8 cellular contexts compared by ENCODE assay signal in the genomic region with DNA sequence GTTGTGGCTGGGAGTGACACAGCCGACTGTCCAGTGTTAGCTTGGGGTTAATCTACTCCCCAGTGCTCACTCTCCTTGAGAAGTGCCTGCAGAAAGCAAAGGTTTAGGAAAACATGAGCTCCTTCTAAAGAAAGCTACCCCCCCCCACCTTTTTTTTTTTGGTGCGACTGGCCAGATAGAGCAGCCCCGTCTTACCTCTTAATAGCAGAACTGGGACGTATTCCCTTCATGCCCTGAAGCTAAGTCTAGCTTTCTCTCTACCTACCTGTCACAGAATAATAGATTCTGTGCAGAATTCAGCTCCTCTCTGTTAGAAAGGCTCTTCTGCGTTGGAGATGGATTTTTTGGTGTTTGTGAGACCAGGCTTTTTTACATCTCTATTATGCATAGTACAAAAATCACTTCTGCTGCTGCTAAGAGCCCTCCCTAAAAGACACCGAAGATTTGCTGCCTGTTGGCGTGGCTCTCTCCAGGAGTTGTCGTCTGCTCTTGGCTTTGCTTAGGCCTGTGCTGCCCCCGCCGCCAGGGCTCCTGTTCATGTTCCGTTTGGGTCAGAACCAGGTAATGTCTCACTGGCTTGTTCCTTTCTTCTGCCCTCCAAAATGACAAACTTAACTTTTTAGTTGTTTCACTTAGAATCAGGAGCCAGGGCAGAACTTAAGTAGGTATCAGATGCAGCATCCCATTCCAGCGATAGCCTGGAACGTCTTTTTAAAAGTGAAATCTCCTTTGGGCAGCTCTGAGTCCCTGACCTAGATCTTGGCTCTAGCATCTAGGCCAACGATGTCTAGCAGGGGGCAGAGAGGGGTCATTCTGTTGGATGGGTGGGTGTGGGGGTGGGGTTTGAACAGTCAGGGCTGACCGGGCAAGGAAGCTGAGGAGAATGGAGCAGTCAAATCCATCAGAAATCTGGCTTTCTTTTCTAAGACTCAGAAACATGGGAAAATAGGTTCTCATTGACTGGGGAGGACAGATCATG. TPM values are rescaled to one million over a fixed set of nuclear protein-coding genes. Genes with fewer than 3 reads are reported as not detected.
A peak's percentile ranks its signal among the peaks of the same experiment; 100 is the strongest.
DNase-seq lines count a peak whose midpoint lies in the region; ATAC-seq, FAIRE-seq and TF ChIP-seq lines count a peak whose summit lies in the region.

No MANE protein-coding gene starts in this region.

- H3K36me3 ChIP-seq in K562 (ENCODE audit: control insufficient read depth, insufficient read depth, low read length): no peaks in the 10 kb centered on the region
- H3K36me3 ChIP-seq in left lung: no peaks in the 10 kb centered on the region

- no peak for FAIRE-seq in K562 (lab: Jason Lieb, UNC)

- peak overlapping the region; percentile 91 for H3K27ac Mint-ChIP-seq in type B pancreatic cell

- peak overlapping the region; percentile 77 for H3K4me3 Mint-ChIP-seq in activated T-cell treated with anti-CD3 and anti-CD28 coated beads, Interleukin-2, amount 50 U/mL, for 4 hours
- H3K4me3 Mint-ChIP-seq in type B pancreatic cell: peak overlapping the region; percentile 93

- H3K36me3 Mint-ChIP-seq in activated T-cell treated with anti-CD3 and anti-CD28 coated beads, Interleukin-2, amount 50 U/mL, for 4 hours (ENCODE audit: insufficient read depth): no peaks in the 10 kb centered on the region
- H3K36me3 Mint-ChIP-seq in type B pancreatic cell: no peaks in the 10 kb centered on the region

- 20% methylated on average over 15 of the region's 15 CpGs for WGBS in K562 (ENCODE audit: insufficient coverage, low coverage, missing lambda C conversion rate)

- no TSS peak for BruUV-seq in K562 (replicated peaks; lab: Mats Ljungman, UMichigan)

- no peak for TF ChIP-seq EP300 in K562 (IDR thresholded peaks at IDR 0.05; ENCODE audit: low read length)

- H3K9me3 ChIP-seq in K562 (replicated peaks; ENCODE audit: control insufficient read depth, insufficient read depth, low read depth, low read length): no peaks in the 10 kb centered on the region
- H3K9me3 ChIP-seq in left lung: no peaks in the 10 kb centered on the region

- no peak overlapping the region for H3K4me2 ChIP-seq in K562 (ENCODE audit: insufficient read depth, low read length)

- H3K27me3 ChIP-seq in K562 (ENCODE audit: control insufficient read depth in 2 of 2, insufficient read depth in 2 of 2, low read length in 2 of 2): peaks cover 18 to 48% of the 10 kb centered on the region in 2 experiments; a peak in 4 of 5 replicates
- H3K27me3 ChIP-seq in left lung: peaks cover 0 to 14% of the 10 kb centered on the region in 2 donors

- H3K9me1 ChIP-seq in K562 (ENCODE audit: control insufficient read depth, insufficient read depth, low read length): no peaks in the 10 kb centered on the region

- TF ChIP-seq POLR2A in K562 (conservative IDR thresholded peaks at IDR 0.05): no peak

- peaks cover 18% of the 10 kb centered on the region for H3K4me1 Mint-ChIP-seq in activated T-cell treated with anti-CD3 and anti-CD28 coated beads, Interleukin-2, amount 50 U/mL, for 4 hours (ENCODE audit: low read depth)
- peaks cover 57% of the 10 kb centered on the region for H3K4me1 Mint-ChIP-seq in type B pancreatic cell (ENCODE audit: unreplicated experiment)

- no peaks in the 10 kb centered on the region for H3K9me3 Mint-ChIP-seq in activated T-cell treated with anti-CD3 and anti-CD28 coated beads, Interleukin-2, amount 50 U/mL, for 4 hours
- H3K9me3 Mint-ChIP-seq in type B pancreatic cell: no peaks in the 10 kb centered on the region

- DNase-seq in activated T-cell treated with anti-CD3 and anti-CD28 coated beads, Interleukin-2, amount 50 U/mL, for 4 hours: no peak
- no peak for DNase-seq in activated T-cell treated with anti-CD3 and anti-CD28 coated beads, Interleukin-2, amount 50 U/mL, for 1 hour
- DNase-seq in K562 (ENCODE audit: extremely low read depth in 1 of 4, low spot score in 3 of 4) (no peak), left lung (no peak), type B pancreatic cell (ENCODE audit: extremely low spot score, unreplicated experiment) (no peak), hippocampal formation (lab: John Stamatoyannopoulos, UW) (no peak), NCI-H748 (lab: John Stamatoyannopoulos, UW; ENCODE audit: unreplicated experiment) (no peak), activated gamma-delta T cell (lab: John Stamatoyannopoulos, UW) (no peak)

- intact Hi-C loops in K562 (cut with micrococcal nuclease): no loop called here
- intact Hi-C loops in left lung (cut with DNase I): loop anchor here in 1 of 2 donors (10.0 kb wide), 1 partner anchor 119 kb away; no protein-coding TSS in a partner anchor

- POLR2A ChIA-PET in K562 (lab: Yijun Ruan, JAX): interaction anchor here (0.6 kb wide), 1 partner anchor 142 kb away, joined by 4 read pairs; no protein-coding TSS in a partner anchor

- no peak overlapping the region for H2AFZ ChIP-seq in K562 (ENCODE audit: low read depth, low read length)

- no peaks in the 10 kb centered on the region for H3K79me2 ChIP-seq in K562 (ENCODE audit: control insufficient read depth, insufficient read depth, low read length)

- H3K4me1 ChIP-seq in K562 (replicated peaks in 1 of 2; ENCODE audit: control insufficient read depth in 2 of 2, insufficient read depth in 2 of 2, low read length in 2 of 2): peaks cover 0 to 27% of the 10 kb centered on the region in 2 experiments; a peak in 2 of 5 replicates
- H3K4me1 ChIP-seq in left lung: peaks cover 24 to 53% of the 10 kb centered on the region in 2 donors

- no peak overlapping the region for H3K9ac ChIP-seq in K562 (ENCODE audit: insufficient read depth in 1 of 2, low read depth in 2 of 2, low read length in 2 of 2)

- CTCF ChIA-PET in K562 (lab: Yijun Ruan, JAX; ENCODE audit: low intra/inter-chr PET ratio): no interaction called here

- TF ChIP-seq RAD21 in K562 (CRISPR knock-in tag; conservative IDR thresholded peaks at IDR 0.05 in 1 of 2, IDR thresholded peaks at IDR 0.05 in 1 of 2): no peak

- H4K20me1 ChIP-seq in K562 (replicated peaks; ENCODE audit: control insufficient read depth, insufficient read depth, low read length): peaks cover 4% of the 10 kb centered on the region

- TF ChIP-seq CTCF in K562 (IDR thresholded peaks at IDR 0.05 in 2 of 3, conservative IDR thresholded peaks at IDR 0.05 in 1 of 3; ENCODE audit: insufficient read depth in 2 of 3, low read depth in 1 of 3, low read length in 3 of 3): no peak
- TF ChIP-seq CTCF in left lung (IDR thresholded peaks at IDR 0.05): no peak
- TF ChIP-seq CTCF in type B pancreatic cell (conservative IDR thresholded peaks at IDR 0.05): no peak

- H3K4me3 ChIP-seq in K562 (no peak overlapping the region), left lung (peak overlapping the region; percentile 87 to 88)

- H3K27me3 Mint-ChIP-seq in activated T-cell treated with anti-CD3 and anti-CD28 coated beads, Interleukin-2, amount 50 U/mL, for 4 hours (ENCODE audit: low read depth): peaks cover 48% of the 10 kb centered on the region
- H3K27me3 Mint-ChIP-seq in type B pancreatic cell: peaks cover 5% of the 10 kb centered on the region

- no peak for ATAC-seq in activated T-cell treated with anti-CD3 and anti-CD28 coated beads, Interleukin-2, amount 50 U/mL, for 4 hours
- ATAC-seq in K562 (no peak), left lung (peak; percentile 59)

- in situ Hi-C loops in K562 (cut with MboI): no loop called here

- H3K27ac ChIP-seq in K562 (ENCODE audit: extremely low read depth, low read depth, low read length): no peak overlapping the region
- H3K27ac ChIP-seq in left lung: peak overlapping the region; percentile 86 to 93

TF ChIP-seq in K562, 482 proteins besides CTCF, POLR2A, EP300 and RAD21:
- TF ChIP-seq, protein P1, sequence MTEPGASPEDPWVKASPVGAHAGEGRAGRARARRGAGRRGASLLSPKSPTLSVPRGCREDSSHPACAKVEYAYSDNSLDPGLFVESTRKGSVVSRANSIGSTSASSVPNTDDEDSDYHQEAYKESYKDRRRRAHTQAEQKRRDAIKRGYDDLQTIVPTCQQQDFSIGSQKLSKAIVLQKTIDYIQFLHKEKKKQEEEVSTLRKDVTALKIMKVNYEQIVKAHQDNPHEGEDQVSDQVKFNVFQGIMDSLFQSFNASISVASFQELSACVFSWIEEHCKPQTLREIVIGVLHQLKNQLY (CRISPR knock-in tag; conservative IDR thresholded peaks at IDR 0.05): no peak
- TF ChIP-seq, protein P2, sequence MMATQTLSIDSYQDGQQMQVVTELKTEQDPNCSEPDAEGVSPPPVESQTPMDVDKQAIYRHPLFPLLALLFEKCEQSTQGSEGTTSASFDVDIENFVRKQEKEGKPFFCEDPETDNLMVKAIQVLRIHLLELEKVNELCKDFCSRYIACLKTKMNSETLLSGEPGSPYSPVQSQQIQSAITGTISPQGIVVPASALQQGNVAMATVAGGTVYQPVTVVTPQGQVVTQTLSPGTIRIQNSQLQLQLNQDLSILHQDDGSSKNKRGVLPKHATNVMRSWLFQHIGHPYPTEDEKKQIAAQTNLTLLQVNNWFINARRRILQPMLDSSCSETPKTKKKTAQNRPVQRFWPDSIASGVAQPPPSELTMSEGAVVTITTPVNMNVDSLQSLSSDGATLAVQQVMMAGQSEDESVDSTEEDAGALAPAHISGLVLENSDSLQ (IDR thresholded peaks at IDR 0.05): peak; percentile 85
- TF ChIP-seq KHSRP (IDR thresholded peaks at IDR 0.05): no peak
- TF ChIP-seq NFYB (IDR thresholded peaks at IDR 0.05; ENCODE audit: extremely low read depth, insufficient read length): peak; percentile 17

RNA-seq across cellular contexts. Expression of a gene that starts 2.5 kb away (rescaled TPM):
- 1 to 10 TPM; 4.6 to 6.6 (median 5.7) TPM for total RNA-seq in activated T-cell treated with anti-CD3 and anti-CD28 coated beads, Interleukin-2, amount 50 U/mL, for 4 hours
- total RNA-seq in K562 (2011; cell fraction: chromatin; rRNA removed; ENCODE audit: low replicate concordance): 28.4 and 32.2 TPM in 2 replicates
- total RNA-seq in K562 (2011; cell fraction: nucleolus; rRNA removed): 12.4 and 14.2 TPM in 2 replicates
- 18.8 and 24.4 TPM in 2 replicates for total RNA-seq in K562 (2011; cell fraction: nucleoplasm; rRNA removed)
- total RNA-seq in K562 (2014; rRNA removed) (1.4 and 3.8 TPM in 2 replicates), K562 (2014; rRNA removed; fragmentation: Illumina TruSeq; extraction: Trizol) (1.6 TPM in 2 replicates), K562 (2015; rRNA removed; fragmentation: Illumina TruSeq; extraction: Trizol) (1.1 and 1.4 TPM in 2 replicates), K562 (2021) (3.4 and 5.0 TPM in 2 replicates), left lung (100 to 1,000 TPM; 122 to 151 TPM), type B pancreatic cell (ENCODE audit: low replicate concordance) (61.9 and 145 TPM in 2 replicates)
- polyA plus RNA-seq in K562 (2011; rRNA removed) (0.91 and 2.6 TPM in 2 replicates), K562 (2014; fragmentation: Illumina TruSeq; extraction: Trizol) (0.76 and 1.2 TPM in 2 replicates), K562 (2014; fragmentation: Nextera tagmentation; extraction: Ambion mirVana) (under 1 TPM; 0.24 to 0.75 TPM), K562 (2014; rRNA removed) (1.00 and 1.1 TPM in 2 replicates)
- polyA plus RNA-seq in K562 (2011; cell fraction: cytosol; rRNA removed): 0.94 and 2.3 TPM in 2 replicates
- polyA plus RNA-seq in K562 (2011; cell fraction: nucleus; rRNA removed): 3.1 and 11.6 TPM in 2 replicates
- 1.2 and 1.9 TPM in 2 replicates for polyA plus RNA-seq in K562 (2012)
- polyA minus RNA-seq in K562 (2011; rRNA and poly(A)+ RNA removed): 2.2 and 10.6 TPM in 2 replicates
- 2.1 and 2.4 TPM in 2 replicates for polyA minus RNA-seq in K562 (2011; cell fraction: cytosol; rRNA and poly(A)+ RNA removed)
- 4.4 and 13.5 TPM in 2 replicates for polyA minus RNA-seq in K562 (2011; cell fraction: nucleus; rRNA and poly(A)+ RNA removed)
